In genomic region chr2:241268716-241269445, GRCh38 we compare ENCODE assay signal across 11 cellular contexts. TPM values are rescaled to one million over a fixed set of nuclear protein-coding genes. Genes with fewer than 3 reads are reported as not detected.
DNase-seq lines count a peak whose midpoint lies in the region; ATAC-seq, FAIRE-seq and TF ChIP-seq lines count a peak whose summit lies in the region.
"Had no signal": no experiment of that assay in that cellular context is flagged by ENCODE, and none has a peak within 500 bp of the region (broad histone marks: within the 10 kb centered on the region; RNA-seq: fewer than 3 reads in every experiment).

No MANE protein-coding gene starts in this region.

- H3K4me1 ChIP-seq in HEK293 (ENCODE audit: control insufficient read depth, insufficient read depth, low read length) (peaks cover 6% of the 10 kb centered on the region), K562 (replicated peaks in 1 of 2; ENCODE audit: control insufficient read depth in 2 of 2, insufficient read depth in 2 of 2, low read length in 2 of 2) (peaks cover 0 to 18% of the 10 kb centered on the region in 2 experiments; a peak in 4 of 5 replicates)

- in situ Hi-C loops in K562 (cut with MboI): no loop called here

- H2AFZ ChIP-seq in K562 (ENCODE audit: low read depth, low read length): no peak overlapping the region

- H3K4me2 ChIP-seq in K562 (ENCODE audit: insufficient read depth, low read length): no peak overlapping the region

- no peaks in the 10 kb centered on the region for H3K27me3 ChIP-seq in K562 (ENCODE audit: control insufficient read depth in 2 of 2, insufficient read depth in 2 of 2, low read length in 2 of 2)
- H3K27me3 ChIP-seq in kidney epithelial cell (ENCODE audit: control insufficient read depth, insufficient read depth, low read length): no peaks in the 10 kb centered on the region

- peak; percentile 23 for FAIRE-seq in K562 (lab: Jason Lieb, UNC)

- no peak for TF ChIP-seq POLR2A in K562 (conservative IDR thresholded peaks at IDR 0.05)

- CTCF ChIA-PET in HEK293 (lab: Yijun Ruan, JAX) (no interaction called here), K562 (lab: Yijun Ruan, JAX; ENCODE audit: low intra/inter-chr PET ratio) (no interaction called here)

- H3K9ac ChIP-seq in K562 (ENCODE audit: insufficient read depth in 1 of 2, low read depth in 2 of 2, low read length in 2 of 2): no peak overlapping the region

- H3K27ac ChIP-seq in HEK293 (ENCODE audit: extremely low read depth, low read depth, low read length) (no peak overlapping the region), K562 (ENCODE audit: extremely low read depth, low read depth, low read length) (no peak overlapping the region)

- H3K36me3 ChIP-seq in HEK293 (ENCODE audit: control insufficient read depth in 2 of 2, insufficient read depth in 1 of 2, low read length in 2 of 2) (peaks cover 23 to 63% of the 10 kb centered on the region in 2 experiments), K562 (ENCODE audit: control insufficient read depth, insufficient read depth, low read length) (peaks cover 53% of the 10 kb centered on the region; the same call in 2 of the 3 replicates), kidney epithelial cell (ENCODE audit: control insufficient read depth, insufficient read depth, low read length) (peaks cover 5% of the 10 kb centered on the region)

- DNase-seq in AG20443 (ENCODE audit: low spot score): peak; percentile 53
- DNase-seq in K562 (ENCODE audit: extremely low read depth in 1 of 4, low spot score in 3 of 4): peak in 1 of 4 experiments; percentile 10
- peak; percentile 29 for DNase-seq in kidney epithelial cell (ENCODE audit: low read depth)
- no peak for DNase-seq in DMS53 (lab: John Stamatoyannopoulos, UW)
- DNase-seq in activated T-cell treated with anti-CD3 and anti-CD28 coated beads, Interleukin-2, amount 50 U/mL, for 1 hour: no peak
- no peak for DNase-seq in medulla oblongata (ENCODE audit: extremely low spot score)
- DNase-seq: COR-L47, Karpas-422, NCI-H524 treated with DMSO at 0.1 percent for 48 hours had no signal

- BruUV-seq in K562 (replicated peaks; lab: Mats Ljungman, UMichigan): no TSS peak

- intact Hi-C loops in K562 (cut with micrococcal nuclease): no loop called here

- ATAC-seq in K562: no peak
- ATAC-seq in HG03139 (IDR thresholded peaks at IDR 0.05; ENCODE audit: unreplicated experiment): no peak

- H3K79me2 ChIP-seq in K562 (ENCODE audit: control insufficient read depth, insufficient read depth, low read length): peaks cover 66% of the 10 kb centered on the region

- POLR2A ChIA-PET in HEK293 (lab: Yijun Ruan, JAX): interaction anchor here (2.4 kb wide), 1 partner anchor 46 kb away, joined by 11 read pairs; the partner anchor contains the start of genes HDLBP and SEPTIN2
- POLR2A ChIA-PET in K562 (lab: Yijun Ruan, JAX): interaction anchor here (0.7 to 1.5 kb wide), 5 partner anchors 10 to 46 kb away, joined by 3 to 5 read pairs (median 4); no protein-coding TSS in a partner anchor

- no peaks in the 10 kb centered on the region for H3K9me3 ChIP-seq in HEK293 (ENCODE audit: control insufficient read depth, insufficient read depth, low read depth, low read length)
- H3K9me3 ChIP-seq in K562 (replicated peaks; ENCODE audit: control insufficient read depth, insufficient read depth, low read depth, low read length): no peaks in the 10 kb centered on the region

- H4K20me1 ChIP-seq in K562 (replicated peaks; ENCODE audit: control insufficient read depth, insufficient read depth, low read length): peaks cover 22% of the 10 kb centered on the region

- no peak for TF ChIP-seq RAD21 in K562 (CRISPR knock-in tag; conservative IDR thresholded peaks at IDR 0.05 in 1 of 2, IDR thresholded peaks at IDR 0.05 in 1 of 2)

- H3K9me1 ChIP-seq in K562 (ENCODE audit: control insufficient read depth, insufficient read depth, low read length): no peaks in the 10 kb centered on the region

- TF ChIP-seq EP300 in K562 (IDR thresholded peaks at IDR 0.05; ENCODE audit: low read length): no peak

- WGBS in K562 (ENCODE audit: insufficient coverage, low coverage, missing lambda C conversion rate): 90% methylated on average over 13 of the region's 14 CpGs

- H3K4me3 ChIP-seq in HEK293 (ENCODE audit: low read depth, low read length): no peak overlapping the region
- no peak overlapping the region for H3K4me3 ChIP-seq in K562
- H3K4me3 ChIP-seq in kidney epithelial cell (ENCODE audit: low read depth, low read length): no peak overlapping the region

- no peak for TF ChIP-seq CTCF in HEK293 (tag by site-specific recombination; IDR thresholded peaks at IDR 0.05)
- no peak for TF ChIP-seq CTCF in K562 (IDR thresholded peaks at IDR 0.05 in 2 of 3, conservative IDR thresholded peaks at IDR 0.05 in 1 of 3; ENCODE audit: insufficient read depth in 2 of 3, low read depth in 1 of 3, low read length in 3 of 3)
- no peak for TF ChIP-seq CTCF in kidney epithelial cell (IDR thresholded peaks at IDR 0.05; ENCODE audit: insufficient read depth, low read length, poor library complexity, severe bottlenecking)

TF ChIP-seq in HEK293, 187 proteins besides CTCF, POLR2A, EP300 and RAD21 (continues in another document):
- peak; percentile 48; the same call in 1 of the 2 replicates for TF ChIP-seq ZNF558 (tag by site-specific recombination; IDR thresholded peaks at IDR 0.05)

TF ChIP-seq in K562, 482 proteins besides CTCF, POLR2A, EP300 and RAD21:
- TF ChIP-seq JUN (IDR thresholded peaks at IDR 0.05; ENCODE audit: borderline replicate concordance, low read depth, low read length): no peak
- TF ChIP-seq JUN (CRISPR knock-in tag; IDR thresholded peaks at IDR 0.05; ENCODE audit: borderline replicate concordance): no peak
- TF ChIP-seq HNRNPK (IDR thresholded peaks at IDR 0.05; ENCODE audit: low read depth, low read length, poor library complexity, severe bottlenecking): no peak
- no peak for TF ChIP-seq EP400 (IDR thresholded peaks at IDR 0.05)

RNA-seq across cellular contexts. Expression of gene HDLBP, which starts 46.6 kb away (rescaled TPM):
- total RNA-seq in K562 (2011; cell fraction: chromatin; rRNA removed; ENCODE audit: low replicate concordance): 614 and 791 TPM in 2 replicates
- 306 TPM in 2 replicates for total RNA-seq in K562 (2011; cell fraction: nucleolus; rRNA removed)
- total RNA-seq in K562 (2011; cell fraction: nucleoplasm; rRNA removed): 325 and 335 TPM in 2 replicates
- total RNA-seq in K562 (2014; rRNA removed) (254 and 333 TPM in 2 replicates), K562 (2014; rRNA removed; fragmentation: Illumina TruSeq; extraction: Trizol) (123 and 130 TPM in 2 replicates), K562 (2015; rRNA removed; fragmentation: Illumina TruSeq; extraction: Trizol) (163 and 180 TPM in 2 replicates), K562 (2021) (221 and 223 TPM in 2 replicates), kidney epithelial cell (405 and 510 TPM in 2 replicates)
- polyA plus RNA-seq in K562 (2011; rRNA removed) (106 and 166 TPM in 2 replicates), K562 (2014; fragmentation: Illumina TruSeq; extraction: Trizol) (240 and 378 TPM in 2 replicates), K562 (2014; fragmentation: Nextera tagmentation; extraction: Ambion mirVana) (10 to 100 TPM; 24.4 to 68.4 TPM), K562 (2014; rRNA removed) (111 and 146 TPM in 2 replicates)
- 115 and 144 TPM in 2 replicates for polyA plus RNA-seq in K562 (2011; cell fraction: cytosol; rRNA removed)
- 272 and 310 TPM in 2 replicates for polyA plus RNA-seq in K562 (2011; cell fraction: nucleus; rRNA removed)
- 126 and 183 TPM in 2 replicates for polyA plus RNA-seq in K562 (2012)
- 213 and 275 TPM in 2 replicates for polyA minus RNA-seq in K562 (2011; rRNA and poly(A)+ RNA removed)
- polyA minus RNA-seq in K562 (2011; cell fraction: cytosol; rRNA and poly(A)+ RNA removed): 161 and 189 TPM in 2 replicates
- polyA minus RNA-seq in K562 (2011; cell fraction: nucleus; rRNA and poly(A)+ RNA removed): 111 and 215 TPM in 2 replicates

RNA-seq across cellular contexts. Expression of gene SEPTIN2, which starts 46.8 kb away (rescaled TPM):
- 162 and 401 TPM in 2 replicates for total RNA-seq in K562 (2011; cell fraction: chromatin; rRNA removed; ENCODE audit: low replicate concordance)
- total RNA-seq in K562 (2011; cell fraction: nucleolus; rRNA removed): 89.9 and 107 TPM in 2 replicates
- 233 and 405 TPM in 2 replicates for total RNA-seq in K562 (2011; cell fraction: nucleoplasm; rRNA removed)
- total RNA-seq in K562 (2014; rRNA removed) (132 and 145 TPM in 2 replicates), K562 (2014; rRNA removed; fragmentation: Illumina TruSeq; extraction: Trizol) (169 and 197 TPM in 2 replicates), K562 (2015; rRNA removed; fragmentation: Illumina TruSeq; extraction: Trizol) (149 and 166 TPM in 2 replicates), K562 (2021) (144 and 162 TPM in 2 replicates), kidney epithelial cell (333 and 350 TPM in 2 replicates)
- polyA plus RNA-seq in K562 (2011; rRNA removed) (271 and 367 TPM in 2 replicates), K562 (2014; fragmentation: Illumina TruSeq; extraction: Trizol) (232 and 235 TPM in 2 replicates), K562 (2014; fragmentation: Nextera tagmentation; extraction: Ambion mirVana) (100 to 1,000 TPM; 121 to 201 TPM), K562 (2014; rRNA removed) (164 and 179 TPM in 2 replicates)
- 90.2 and 172 TPM in 2 replicates for polyA plus RNA-seq in K562 (2011; cell fraction: cytosol; rRNA removed)
- polyA plus RNA-seq in K562 (2011; cell fraction: nucleus; rRNA removed): 157 and 224 TPM in 2 replicates
- polyA plus RNA-seq in K562 (2012): 139 and 187 TPM in 2 replicates
- 260 and 291 TPM in 2 replicates for polyA minus RNA-seq in K562 (2011; rRNA and poly(A)+ RNA removed)
- 84.3 and 90.8 TPM in 2 replicates for polyA minus RNA-seq in K562 (2011; cell fraction: cytosol; rRNA and poly(A)+ RNA removed)
- polyA minus RNA-seq in K562 (2011; cell fraction: nucleus; rRNA and poly(A)+ RNA removed): 82.0 and 123 TPM in 2 replicates

Comparison
In these comparisons a context has a peak if more than half of its experiments do, and no peak if none do; other contexts are left out.
1. DNase-seq: peak in AG20443 (single experiment) and kidney epithelial cell (single experiment); none in DMS53 (single experiment), activated T-cell treated with anti-CD3 and anti-CD28 coated beads, Interleukin-2, amount 50 U/mL, for 1 hour (single experiment) and medulla oblongata (single experiment).